In the genomic region with DNA sequence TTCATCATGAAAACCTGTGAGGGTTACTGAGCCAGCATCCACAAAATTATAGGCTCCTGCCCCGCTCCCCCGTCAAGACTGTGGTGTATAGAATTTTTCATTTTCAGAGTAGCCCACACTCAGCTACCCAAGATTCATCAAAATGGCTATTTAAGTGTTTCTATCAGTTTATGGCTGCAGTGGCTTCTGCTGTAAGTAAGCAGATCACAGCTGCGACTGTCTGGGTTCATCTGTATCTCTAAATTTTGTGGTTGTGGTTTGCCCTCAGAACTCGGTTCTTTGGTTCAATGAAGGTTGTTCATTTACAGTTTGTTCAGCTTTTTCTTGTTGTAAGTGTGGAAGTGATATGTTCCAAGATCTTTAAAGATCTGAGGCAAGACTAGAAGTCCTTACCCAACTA, we compare ENCODE assay signal across 7 cellular contexts.
"Had no signal": no experiment of that assay in that cellular context is flagged by ENCODE, and none has a peak within 500 bp of the region (broad histone marks: within the 10 kb centered on the region; RNA-seq: fewer than 3 reads in every experiment).

No MANE protein-coding gene starts in this region.

- H3K4me3 ChIP-seq: K562 had no signal

- H3K27ac ChIP-seq: HL-60 had no signal

- FAIRE-seq: HTR-8/SVneo, K562 had no signal

- ATAC-seq: HepG2, K562 had no signal

- DNase-seq: IMR-90, KBM-7, KG1 had no signal
